In genomic region chr4:88523325-88524129, GRCh38 we compare ENCODE assay signal across 8 cellular contexts. TPM values are rescaled to one million over a fixed set of nuclear protein-coding genes. Genes with fewer than 3 reads are reported as not detected.
DNase-seq lines count a peak whose midpoint lies in the region; ATAC-seq, FAIRE-seq and TF ChIP-seq lines count a peak whose summit lies in the region.

Gene PYURF (minus strand): TSS chr4:88523776. CDS start chr4:88523700, 76 bp downstream.

- H3K9me2 ChIP-seq in SU-DHL-6 (replicated peaks; ENCODE audit: insufficient read depth, low read length), result no peaks in the 10 kb centered on the region

- intact Hi-C loops in Right ventricle myocardium inferior (cut with DNase I) (loop anchor here (2.0 to 5.0 kb wide), 3 partner anchors 67 to 241 kb away; partner anchors contain the start of genes HERC3, HERC5 and PPM1K), pancreas (cut with DNase I) (no loop called here), thyroid gland (cut with DNase I) (no loop called here)

- H3K27ac ChIP-seq in SU-DHL-6 (ENCODE audit: low read depth, low read length) (no peak within 1 kb of the TSS), pancreas (peak within 1 kb of the TSS; percentile 74 to 83 (median 81)), thyroid gland (peak within 1 kb of the TSS; percentile 75 to 92 (median 92))

- H3K9me3 ChIP-seq in SU-DHL-6 (ENCODE audit: insufficient read depth, low read length), result no peaks in the 10 kb centered on the region
- H3K9me3 ChIP-seq in pancreas, result no peaks in the 10 kb centered on the region
- no peaks in the 10 kb centered on the region for H3K9me3 ChIP-seq in thyroid gland

- peak within 1 kb of the TSS; percentile 61 for H3K9ac ChIP-seq in SU-DHL-6 (ENCODE audit: low read length)

- FAIRE-seq in pancreas (lab: Jason Lieb, UNC), result no peak

- no peaks in the 10 kb centered on the region for H3K79me2 ChIP-seq in SU-DHL-6 (ENCODE audit: insufficient read depth, low read length)

- H4K20me1 ChIP-seq in SU-DHL-6 (ENCODE audit: low read depth, low read length), result no peaks in the 10 kb centered on the region

- H3K4me3 ChIP-seq in GM12865 (ENCODE audit: low read depth, low read length) (peak within 1 kb of the TSS; percentile 98), SU-DHL-6 (ENCODE audit: insufficient read depth, low read length, poor library complexity, severe bottlenecking) (peak within 1 kb of the TSS; percentile 61), pancreas (peak within 1 kb of the TSS; percentile 72 to 84 (median 78)), thyroid gland (replicated peaks in 1 of 3) (peak within 1 kb of the TSS; percentile 59 to 95 (median 83))

- H3K27me3 ChIP-seq in SU-DHL-6 (ENCODE audit: low read length), result no peaks in the 10 kb centered on the region
- no peaks in the 10 kb centered on the region for H3K27me3 ChIP-seq in pancreas
- no peaks in the 10 kb centered on the region for H3K27me3 ChIP-seq in thyroid gland

- H3K36me3 ChIP-seq in SU-DHL-6 (ENCODE audit: low read length) (no peaks in the 10 kb centered on the region), pancreas (peaks cover 0 to 12% (median 0%) of the 10 kb centered on the region in 3 donors), thyroid gland (no peaks in the 10 kb centered on the region)

- peak; percentile 35 to 95 for TF ChIP-seq POLR2A in thyroid gland (IDR thresholded peaks at IDR 0.05)

- peak within 1 kb of the TSS; percentile 53 for H3K4me2 ChIP-seq in SU-DHL-6 (ENCODE audit: low read depth, low read length, poor library complexity, severe bottlenecking)

- peaks cover 5 to 20% (median 17%) of the 10 kb centered on the region in 3 donors for H3K4me1 ChIP-seq in pancreas
- H3K4me1 ChIP-seq in thyroid gland, result peaks cover 15 to 18% of the 10 kb centered on the region in 2 donors

- H2AFZ ChIP-seq in SU-DHL-6 (ENCODE audit: low read depth, low read length, severe bottlenecking), result peak within 1 kb of the TSS; percentile 82

- ATAC-seq in HG02678 (IDR thresholded peaks at IDR 0.05; ENCODE audit: unreplicated experiment) (peak; percentile 85), Right ventricle myocardium inferior (peak; percentile 98), pancreas (peak; percentile 97 to 98 (median 98))

- 0% methylated on average over 60 to 68 of the region's 68 CpGs for WGBS in pancreas, 2 donors
- WGBS in thyroid gland, 2 donors, result 0 to 1% methylated on average over 14 to 17 of the region's 68 CpGs

- H3F3A ChIP-seq in SU-DHL-6 (ENCODE audit: insufficient read depth), result no peaks in the 10 kb centered on the region

- TF ChIP-seq CTCF in GM12865 (IDR thresholded peaks at IDR 0.05; ENCODE audit: insufficient read depth, low read depth, low read length, missing control alignments) (no peak), SU-DHL-6 (IDR thresholded peaks at IDR 0.05; ENCODE audit: insufficient read depth, low read length, poor library complexity, severe bottlenecking) (no peak), pancreas (IDR thresholded peaks at IDR 0.05) (no peak), thyroid gland (IDR thresholded peaks at IDR 0.05) (no peak)

- peak; percentile 93 for DNase-seq in GM12865 (ENCODE audit: low read depth)
- peak; percentile 83 for DNase-seq in NCI-H1105 treated with DMSO at 0.1 percent for 48 hours (lab: John Stamatoyannopoulos, UW)
- DNase-seq in activated naive CD8-positive, alpha-beta T cell treated with anti-CD3 and anti-CD28 coated beads, Interleukin-2, amount 50 U/mL, for 16 hours (ENCODE audit: low read depth, low spot score), result peak; percentile 45
- DNase-seq in Right ventricle myocardium inferior (ENCODE audit: missing footprints), result peak; percentile 99
- DNase-seq in pancreas, result peak; percentile 92 to 97 (median 95)
- DNase-seq in thyroid gland, result peak; percentile 98

RNA-seq across cellular contexts. Expression of gene PYURF, which starts in this region (rescaled TPM):
- total RNA-seq in Right ventricle myocardium inferior (56.3 TPM), pancreas (10 to 100 TPM; 22.6 to 39.1 (median 34.2) TPM), thyroid gland (100 to 1,000 TPM in 2 of 4 donors, 10 to 100 TPM in 2; 84.7 to 154 (median 98.0) TPM)
- polyA plus RNA-seq in pancreas, result 10 to 100 TPM; 35.3 to 66.6 TPM

Comparison
In these comparisons a context has a peak if more than half of its experiments do, and no peak if none do; other contexts are left out.
1. DNase-seq: peak in every context shown above with its lines; median percentile 99 in Right ventricle myocardium inferior; 98 in thyroid gland; 95 in pancreas; 93 in GM12865; 83 in NCI-H1105 treated with DMSO at 0.1 percent for 48 hours; 45 in activated naive CD8-positive, alpha-beta T cell treated with anti-CD3 and anti-CD28 coated beads, Interleukin-2, amount 50 U/mL, for 16 hours.